Comparison of ENCODE assay signal across 8 cellular contexts in genomic region chr1:6392880-6393399, GRCh38. TPM values are rescaled to one million over a fixed set of nuclear protein-coding genes. Genes with fewer than 3 reads are reported as not detected.
A peak's percentile ranks its signal among the peaks of the same experiment; 100 is the strongest.
DNase-seq lines count a peak whose midpoint lies in the region; ATAC-seq, FAIRE-seq and TF ChIP-seq lines count a peak whose summit lies in the region.

No MANE protein-coding gene starts in this region.

- H3K79me2 ChIP-seq in H9 (ENCODE audit: insufficient read depth, low read length) = peaks cover 15% of the 10 kb centered on the region; the same call in 1 of the 2 replicates

- peak overlapping the region; percentile 81 for H3K4me3 ChIP-seq in GM12864 (ENCODE audit: low read depth, low read length)
- peak overlapping the region; percentile 50 to 64 for H3K4me3 ChIP-seq in Panc1 (ENCODE audit: low read depth in 2 of 2, low read length in 2 of 2)
- H3K4me3 ChIP-seq in esophagus muscularis mucosa = peak overlapping the region; percentile 70 to 79 (median 73)
- H3K4me3 ChIP-seq in pancreas = peak overlapping the region; percentile 31 to 57 (median 52)

- no CpG with 5 or more reads among the region's 77 CpGs for whole genome bisulfite sequencing in H9 (ENCODE audit: extremely low coverage, insufficient read length, low lambda C conversion rate)
- 0% methylated on average over 18 of the region's 77 CpGs for WGBS in esophagus muscularis mucosa
- WGBS in pancreas, 2 donors = 1% methylated on average over 40 to 77 of the region's 77 CpGs

- H2BK15ac ChIP-seq in H9 (ENCODE audit: low read depth, low read length) = no peak overlapping the region; the same call in 1 of the 2 replicates

- peak overlapping the region; percentile 56 for H3K9ac ChIP-seq in H9 (ENCODE audit: extremely low read depth, insufficient read length, low read length)

- no peaks in the 10 kb centered on the region; the same call in 1 of the 2 replicates for H3K4me1 ChIP-seq in H9 (ENCODE audit: insufficient read depth, low read length)
- H3K4me1 ChIP-seq in Panc1 (ENCODE audit: control insufficient read depth, insufficient read depth, low read length) = peaks cover 13% of the 10 kb centered on the region
- H3K4me1 ChIP-seq in esophagus muscularis mucosa = peaks cover 13 to 28% (median 21%) of the 10 kb centered on the region in 4 donors
- H3K4me1 ChIP-seq in pancreas = peaks cover 9 to 15% (median 10%) of the 10 kb centered on the region in 3 donors

- intact Hi-C loops in Panc1 (cut with micrococcal nuclease; ENCODE audit: unreplicated experiment) (no loop called here), esophagus muscularis mucosa (cut with DNase I) (no loop called here), pancreas (cut with DNase I) (no loop called here)

- CTCF ChIA-PET in Panc1 (lab: Charles Lee) = interaction anchor here (0.6 to 0.9 kb wide), 5 partner anchors 34 to 205 kb away, joined by 3 to 4 read pairs (median 4); no protein-coding TSS in a partner anchor

- H4K91ac ChIP-seq in H9 (ENCODE audit: insufficient read length, low read depth, low read length) = no peak overlapping the region

- no peak for TF ChIP-seq POLR2A in esophagus muscularis mucosa (IDR thresholded peaks at IDR 0.05; ENCODE audit: low read depth)

- H3K4me1 Mint-ChIP-seq in H9 = peaks cover 15 to 16% of the 10 kb centered on the region in 2 experiments

- no peak overlapping the region for H3K56ac ChIP-seq in H9 (ENCODE audit: insufficient read length, low read depth, low read length)

- H4K8ac ChIP-seq in H9 (replicated peaks; ENCODE audit: insufficient read length, low read depth, low read length) = no peak overlapping the region

- ATAC-seq in Panc1 (peak; percentile 47), pancreas (no peak)

- no peak overlapping the region for H3K23ac ChIP-seq in H9 (ENCODE audit: insufficient read length, low read depth, low read length)

- no peak for FAIRE-seq in pancreas (lab: Jason Lieb, UNC)

- H3K27ac Mint-ChIP-seq in H9 = no peak overlapping the region

- no peak overlapping the region for H3T11ph ChIP-seq in H9 (ENCODE audit: low read length)

- peak overlapping the region; percentile 81 to 91 for H3K4me3 Mint-ChIP-seq in H9

- TF ChIP-seq EP300 in esophagus muscularis mucosa (IDR thresholded peaks at IDR 0.05) = no peak

- POLR2A ChIA-PET in Panc1 (lab: Charles Lee) = no interaction called here

- H2BK5ac ChIP-seq in H9 (ENCODE audit: insufficient read length, low read length) = no peak overlapping the region

- H3K4me2 ChIP-seq in H9 (ENCODE audit: insufficient read depth, insufficient read length, low read length) = peak overlapping the region; percentile 80

- H3K36me3 Mint-ChIP-seq in H9 (ENCODE audit: insufficient read depth in 1 of 3, low read depth in 3 of 3) = peaks cover 5 to 15% (median 15%) of the 10 kb centered on the region in 3 experiments

- peak overlapping the region; percentile 65 for H3K18ac ChIP-seq in H9 (ENCODE audit: insufficient read length, low read depth, low read length)

- H3K9me3 ChIP-seq in H9 (ENCODE audit: control insufficient read depth, low read depth, low read length) (no peaks in the 10 kb centered on the region), Panc1 (ENCODE audit: control insufficient read depth, insufficient read depth, low read depth, low read length) (no peaks in the 10 kb centered on the region), esophagus muscularis mucosa (no peaks in the 10 kb centered on the region), pancreas (no peaks in the 10 kb centered on the region)

- H3K36me3 ChIP-seq in Panc1 (ENCODE audit: control insufficient read depth, insufficient read depth, low read length) (no peaks in the 10 kb centered on the region), esophagus muscularis mucosa (no peaks in the 10 kb centered on the region), pancreas (no peaks in the 10 kb centered on the region)

- H2AK5ac ChIP-seq in H9 (ENCODE audit: insufficient read length, low read length) = no peak overlapping the region

- no peaks in the 10 kb centered on the region for H3K9me3 Mint-ChIP-seq in H9

- peaks cover 11% of the 10 kb centered on the region for H3K23me2 ChIP-seq in H9 (ENCODE audit: insufficient read length, low read depth, low read length, poor library complexity, severe bottlenecking)

- TF ChIP-seq CTCF in GM12864 (IDR thresholded peaks at IDR 0.05; ENCODE audit: low read depth, low read length, missing control alignments) = no peak
- no peak for TF ChIP-seq CTCF in H9 (conservative IDR thresholded peaks at IDR 0.05)
- no peak for TF ChIP-seq CTCF in Panc1 (IDR thresholded peaks at IDR 0.05)
- TF ChIP-seq CTCF in esophagus muscularis mucosa (IDR thresholded peaks at IDR 0.05) = no peak
- TF ChIP-seq CTCF in pancreas (IDR thresholded peaks at IDR 0.05) = no peak

- no peak overlapping the region for H3K4ac ChIP-seq in H9 (ENCODE audit: low read depth, low read length)

- H3K27ac ChIP-seq in H9 (ENCODE audit: insufficient read length, low read depth, low read length) (no peak overlapping the region), Panc1 (ENCODE audit: low read length) (peak overlapping the region; percentile 68), esophagus muscularis mucosa (replicated peaks in 1 of 4) (peak overlapping the region; percentile 95 to 99 (median 98)), pancreas (peak overlapping the region; percentile 99)

- H2BK12ac ChIP-seq in H9 (ENCODE audit: insufficient read length, low read depth, low read length) = no peak overlapping the region

- H2AFZ ChIP-seq in H9 (ENCODE audit: low read length) = no peak overlapping the region

- no TSS peak for BruUV-seq in Panc1 (replicated peaks; lab: Mats Ljungman, UMichigan)

- H3K79me1 ChIP-seq in H9 (ENCODE audit: insufficient read depth, low read depth, low read length, poor library complexity, severe bottlenecking) = no peaks in the 10 kb centered on the region

- no peak for DNase-seq in GM12864 (ENCODE audit: low read depth)
- no peak for DNase-seq in H9
- DNase-seq in Panc1 (ENCODE audit: low read depth, low spot score) = no peak
- no peak for DNase-seq in esophagus muscularis mucosa (ENCODE audit: extremely low spot score)
- DNase-seq in pancreas = peak in 1 of 6 donors; percentile 69
- DNase-seq in NCI-H82 (lab: John Stamatoyannopoulos, UW) = no peak
- DNase-seq in DMS153 treated with DMSO at 0.1 percent for 48 hours (lab: John Stamatoyannopoulos, UW; ENCODE audit: unreplicated experiment) = no peak
- no peak for DNase-seq in GM19238 (ENCODE audit: insufficient read length, low spot score)

- H4K20me1 ChIP-seq in H9 (ENCODE audit: control insufficient read depth, insufficient read depth, insufficient read length) = no peaks in the 10 kb centered on the region

- H4K5ac ChIP-seq in H9 (ENCODE audit: insufficient read length, low read depth, low read length) = no peak overlapping the region

- in situ Hi-C loops in Panc1 (cut with HindIII; ENCODE audit: low pct_unique_long_range_greater_than_20kb, low sequenced_read_pairs) = no loop called here

- H3K27me3 ChIP-seq in H9 (ENCODE audit: insufficient read depth, low read length) (no peaks in the 10 kb centered on the region), Panc1 (ENCODE audit: control insufficient read depth, insufficient read depth, low read length) (no peaks in the 10 kb centered on the region), esophagus muscularis mucosa (no peaks in the 10 kb centered on the region), pancreas (no peaks in the 10 kb centered on the region)

- no peak overlapping the region for H2BK20ac ChIP-seq in H9 (ENCODE audit: low read depth, low read length, poor library complexity, severe bottlenecking)

- H3K27me3 Mint-ChIP-seq in H9 (ENCODE audit: low read depth) = peaks cover 20% of the 10 kb centered on the region

- no peak overlapping the region for H2BK120ac ChIP-seq in H9 (ENCODE audit: low read depth, low read length, poor library complexity, severe bottlenecking)

- H3K14ac ChIP-seq in H9 (ENCODE audit: insufficient read depth, low read length) = peak overlapping the region; percentile 78; the same call in 1 of the 2 replicates

RNA-seq across cellular contexts. Expression of gene ACOT7, which starts 0.6 kb away (rescaled TPM):
- total RNA-seq in H9 (2021) (85.2 and 87.4 TPM in 2 replicates), Panc1 (2021; ENCODE audit: unreplicated experiment) (120 TPM), esophagus muscularis mucosa (10 to 100 TPM; 15.0 to 38.7 (median 28.6) TPM), pancreas (1 to 10 TPM; 3.1 to 7.6 (median 5.2) TPM)
- 194 TPM for polyA plus RNA-seq in Panc1 (2012; ENCODE audit: insufficient read length)
- polyA plus RNA-seq in pancreas = 1 to 10 TPM; 3.8 to 7.0 TPM

RNA-seq across cellular contexts. Expression of gene HES2, which starts 26.8 kb away (rescaled TPM):
- 0.81 and 1.2 TPM in 2 replicates for total RNA-seq in H9 (2021)
- 11.1 TPM for total RNA-seq in Panc1 (2021; ENCODE audit: unreplicated experiment)
- 18.8 TPM for polyA plus RNA-seq in Panc1 (2012; ENCODE audit: insufficient read length)
- not detected for total RNA-seq in esophagus muscularis mucosa
- under 1 TPM in 3 of 6 donors, not detected in 3; 0.03 to 0.31 (median 0.09) TPM for total RNA-seq in pancreas
- polyA plus RNA-seq in pancreas = not detected

RNA-seq across cellular contexts. Expression of gene ESPN, which starts 31.6 kb away (rescaled TPM):
- 53.1 and 59.3 TPM in 2 replicates for total RNA-seq in H9 (2021)
- total RNA-seq in Panc1 (2021; ENCODE audit: unreplicated experiment) = 8.5 TPM
- 13.6 TPM for polyA plus RNA-seq in Panc1 (2012; ENCODE audit: insufficient read length)
- total RNA-seq in esophagus muscularis mucosa = 1 to 10 TPM in 2 of 4 donors, under 1 TPM in 1, not detected in 1; 0.33 to 1.0 (median 1.0) TPM
- total RNA-seq in pancreas = 1 to 10 TPM in 1 of 6 donors, under 1 TPM in 5; 0.31 to 2.5 (median 0.68) TPM
- polyA plus RNA-seq in pancreas = under 1 TPM; 0.28 to 0.99 TPM
